ENCODE assay signal across 11 cellular contexts in the genomic region with DNA sequence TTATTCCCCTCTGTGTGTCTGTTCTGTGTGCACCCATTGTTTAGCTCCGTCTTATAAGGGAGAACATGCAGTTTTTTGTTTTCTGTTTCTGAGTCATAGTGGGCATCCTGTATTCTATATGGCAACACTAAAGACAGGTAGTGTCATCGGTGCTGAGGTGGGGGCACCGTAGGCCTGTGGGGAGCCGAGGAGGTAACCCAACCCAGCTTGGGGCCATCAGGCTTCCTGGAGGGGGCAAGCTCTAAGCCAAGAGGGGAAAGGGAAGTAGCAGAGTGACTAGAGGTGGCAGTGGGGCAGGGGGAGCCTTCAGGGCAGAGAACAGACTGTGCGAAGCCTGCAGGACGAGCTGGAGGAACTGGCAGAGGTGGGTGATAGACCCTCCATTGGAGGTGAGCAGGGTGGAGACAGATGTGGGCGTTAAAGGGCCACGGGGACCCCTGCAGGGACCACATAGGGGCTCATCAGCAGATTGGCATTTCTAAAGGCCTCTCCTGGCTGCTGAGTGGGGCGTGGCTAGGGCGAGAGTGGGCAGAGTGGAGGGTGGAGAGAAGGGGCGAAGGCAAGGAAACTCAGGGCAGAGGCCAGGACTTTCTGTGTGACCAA. TPM values are rescaled to one million over a fixed set of nuclear protein-coding genes. Genes with fewer than 3 reads are reported as not detected.
DNase-seq lines count a peak whose midpoint lies in the region; ATAC-seq lines count a peak whose summit lies in the region.
"Had no signal": no experiment of that assay in that cellular context is flagged by ENCODE, and none has a peak within 500 bp of the region (broad histone marks: within the 10 kb centered on the region; RNA-seq: fewer than 3 reads in every experiment).

No MANE protein-coding gene starts in this region.

- ATAC-seq in HG02610 (IDR thresholded peaks at IDR 0.05; ENCODE audit: unreplicated experiment) (peak; percentile 52), GM21390 (IDR thresholded peaks at IDR 0.05; ENCODE audit: unreplicated experiment) (no peak)
- ATAC-seq in activated CD8-positive, alpha-beta T cell treated with anti-CD3 and anti-CD28 coated beads, Interleukin-2, amount 10 ng/mL, durations not matched to agents 7 days and 5 days = peak; percentile 75
- peak; percentile 87 for ATAC-seq in central memory CD8-positive, alpha-beta T cell (replicated peaks; ENCODE audit: extremely low read depth, poor library complexity, severe bottlenecking)
- no peak for ATAC-seq in stimulated activated memory B cell treated with anti-CD40 and anti-IgM and Interleukin-4, amounts not matched to agents 10 μg/mL and 1 μg/mL and 100 μg/mL, for 72 hours

- peak overlapping the region; percentile 71 for H3K4me3 Mint-ChIP-seq in activated CD8-positive, alpha-beta T cell treated with anti-CD3 and anti-CD28 coated beads, Interleukin-2, amount 10 ng/mL, durations not matched to agents 7 days and 5 days
- peak overlapping the region; percentile 80 for H3K4me3 Mint-ChIP-seq in central memory CD8-positive, alpha-beta T cell
- H3K4me3 Mint-ChIP-seq in stimulated activated memory B cell treated with anti-CD40 and anti-IgM and Interleukin-4, amounts not matched to agents 10 μg/mL and 1 μg/mL and 100 μg/mL, for 72 hours = no peak overlapping the region
- H3K4me3 Mint-ChIP-seq: nephron had no signal

- CTCF ChIA-PET in activated CD8-positive, alpha-beta T cell treated with anti-CD3 and anti-CD28 coated beads, Interleukin-2, amount 10 ng/mL, durations not matched to agents 7 days and 5 days (lab: Charles Lee) = interaction anchor here (0.8 to 3.3 kb wide), 12 partner anchors 8 to 66 kb away, joined by 3 to 20 read pairs (median 4); no protein-coding TSS in a partner anchor

- peak overlapping the region; percentile 96 for H3K27ac Mint-ChIP-seq in activated CD8-positive, alpha-beta T cell treated with anti-CD3 and anti-CD28 coated beads, Interleukin-2, amount 10 ng/mL, durations not matched to agents 7 days and 5 days
- peak overlapping the region; percentile 90 for H3K27ac Mint-ChIP-seq in central memory CD8-positive, alpha-beta T cell (ENCODE audit: low read depth)
- H3K27ac Mint-ChIP-seq in stimulated activated memory B cell treated with anti-CD40 and anti-IgM and Interleukin-4, amounts not matched to agents 10 μg/mL and 1 μg/mL and 100 μg/mL, for 72 hours = peak overlapping the region; percentile 1
- H3K27ac Mint-ChIP-seq: nephron had no signal

- H3K36me3 Mint-ChIP-seq in activated CD8-positive, alpha-beta T cell treated with anti-CD3 and anti-CD28 coated beads, Interleukin-2, amount 10 ng/mL, durations not matched to agents 7 days and 5 days (ENCODE audit: low read depth) = peaks cover 2% of the 10 kb centered on the region
- H3K36me3 Mint-ChIP-seq in central memory CD8-positive, alpha-beta T cell (ENCODE audit: insufficient read depth) = peaks cover 7% of the 10 kb centered on the region
- peaks cover 6% of the 10 kb centered on the region for H3K36me3 Mint-ChIP-seq in stimulated activated memory B cell treated with anti-CD40 and anti-IgM and Interleukin-4, amounts not matched to agents 10 μg/mL and 1 μg/mL and 100 μg/mL, for 72 hours

- DNase-seq in activated CD8-positive, alpha-beta T cell treated with anti-CD3 and anti-CD28 coated beads, Interleukin-2, amount 10 ng/mL, durations not matched to agents 7 days and 5 days = peak; percentile 83
- DNase-seq in central memory CD8-positive, alpha-beta T cell (ENCODE audit: low spot score in 2 of 2) = peak in 1 of 2 donors; percentile 63
- DNase-seq in NCI-H69 (lab: John Stamatoyannopoulos, UW) (no peak), NCI-H510A (lab: John Stamatoyannopoulos, UW) (no peak), iPS-NIHi11 (ENCODE audit: low spot score) (no peak)
- DNase-seq: Calu3, Peyer's patch had no signal

- H3K27me3 Mint-ChIP-seq in activated CD8-positive, alpha-beta T cell treated with anti-CD3 and anti-CD28 coated beads, Interleukin-2, amount 10 ng/mL, durations not matched to agents 7 days and 5 days (ENCODE audit: low read depth) = no peaks in the 10 kb centered on the region
- no peaks in the 10 kb centered on the region for H3K27me3 Mint-ChIP-seq in central memory CD8-positive, alpha-beta T cell
- H3K27me3 Mint-ChIP-seq in stimulated activated memory B cell treated with anti-CD40 and anti-IgM and Interleukin-4, amounts not matched to agents 10 μg/mL and 1 μg/mL and 100 μg/mL, for 72 hours = no peaks in the 10 kb centered on the region

- POLR2A ChIA-PET in activated CD8-positive, alpha-beta T cell treated with anti-CD3 and anti-CD28 coated beads, Interleukin-2, amount 10 ng/mL, durations not matched to agents 7 days and 5 days (lab: Charles Lee) = interaction anchor here (0.9 to 1.9 kb wide), 8 partner anchors 13 to 198 kb away, joined by 3 to 9 read pairs (median 6); a partner anchor contains a TSS

- peaks cover 86% of the 10 kb centered on the region for H3K4me1 Mint-ChIP-seq in activated CD8-positive, alpha-beta T cell treated with anti-CD3 and anti-CD28 coated beads, Interleukin-2, amount 10 ng/mL, durations not matched to agents 7 days and 5 days (ENCODE audit: low read depth)
- peaks cover 95% of the 10 kb centered on the region for H3K4me1 Mint-ChIP-seq in central memory CD8-positive, alpha-beta T cell
- H3K4me1 Mint-ChIP-seq in stimulated activated memory B cell treated with anti-CD40 and anti-IgM and Interleukin-4, amounts not matched to agents 10 μg/mL and 1 μg/mL and 100 μg/mL, for 72 hours = peaks cover 30% of the 10 kb centered on the region
- H3K4me1 Mint-ChIP-seq: nephron had no signal

- H3K9me3 Mint-ChIP-seq in activated CD8-positive, alpha-beta T cell treated with anti-CD3 and anti-CD28 coated beads, Interleukin-2, amount 10 ng/mL, durations not matched to agents 7 days and 5 days (ENCODE audit: insufficient read depth) = no peaks in the 10 kb centered on the region
- no peaks in the 10 kb centered on the region for H3K9me3 Mint-ChIP-seq in central memory CD8-positive, alpha-beta T cell
- no peaks in the 10 kb centered on the region for H3K9me3 Mint-ChIP-seq in stimulated activated memory B cell treated with anti-CD40 and anti-IgM and Interleukin-4, amounts not matched to agents 10 μg/mL and 1 μg/mL and 100 μg/mL, for 72 hours
- H3K9me3 Mint-ChIP-seq: nephron had no signal

RNA-seq across cellular contexts. Expression of a gene that starts 36.5 kb away (rescaled TPM):
- 10 to 100 TPM; 11.3 to 12.5 TPM for total RNA-seq in activated CD8-positive, alpha-beta T cell treated with anti-CD3 and anti-CD28 coated beads, Interleukin-2, amount 10 ng/mL, durations not matched to agents 7 days and 5 days

RNA-seq across cellular contexts. Expression of a gene that starts 57.0 kb away (rescaled TPM):
- 100 to 1,000 TPM; 106 to 113 TPM for total RNA-seq in activated CD8-positive, alpha-beta T cell treated with anti-CD3 and anti-CD28 coated beads, Interleukin-2, amount 10 ng/mL, durations not matched to agents 7 days and 5 days

RNA-seq across cellular contexts. Expression of a gene that starts 57.2 kb away (rescaled TPM):
- 10 to 100 TPM; 30.9 to 35.8 TPM for total RNA-seq in activated CD8-positive, alpha-beta T cell treated with anti-CD3 and anti-CD28 coated beads, Interleukin-2, amount 10 ng/mL, durations not matched to agents 7 days and 5 days

Comparison
In these comparisons a context has a peak if more than half of its experiments do, and no peak if none do; other contexts are left out.
1. ATAC-seq: peak in HG02610 (single experiment), activated CD8-positive, alpha-beta T cell treated with anti-CD3 and anti-CD28 coated beads, Interleukin-2, amount 10 ng/mL, durations not matched to agents 7 days and 5 days (single experiment) and central memory CD8-positive, alpha-beta T cell (single experiment); none in stimulated activated memory B cell treated with anti-CD40 and anti-IgM and Interleukin-4, amounts not matched to agents 10 μg/mL and 1 μg/mL and 100 μg/mL, for 72 hours (single experiment) and GM21390 (single experiment).
2. H3K27ac Mint-ChIP-seq: peak in every context shown above with its lines; median percentile 96 in activated CD8-positive, alpha-beta T cell treated with anti-CD3 and anti-CD28 coated beads, Interleukin-2, amount 10 ng/mL, durations not matched to agents 7 days and 5 days; 90 in central memory CD8-positive, alpha-beta T cell; 1 in stimulated activated memory B cell treated with anti-CD40 and anti-IgM and Interleukin-4, amounts not matched to agents 10 μg/mL and 1 μg/mL and 100 μg/mL, for 72 hours.